Comparison of ENCODE assay signal across 23 cellular contexts in the genomic region with DNA sequence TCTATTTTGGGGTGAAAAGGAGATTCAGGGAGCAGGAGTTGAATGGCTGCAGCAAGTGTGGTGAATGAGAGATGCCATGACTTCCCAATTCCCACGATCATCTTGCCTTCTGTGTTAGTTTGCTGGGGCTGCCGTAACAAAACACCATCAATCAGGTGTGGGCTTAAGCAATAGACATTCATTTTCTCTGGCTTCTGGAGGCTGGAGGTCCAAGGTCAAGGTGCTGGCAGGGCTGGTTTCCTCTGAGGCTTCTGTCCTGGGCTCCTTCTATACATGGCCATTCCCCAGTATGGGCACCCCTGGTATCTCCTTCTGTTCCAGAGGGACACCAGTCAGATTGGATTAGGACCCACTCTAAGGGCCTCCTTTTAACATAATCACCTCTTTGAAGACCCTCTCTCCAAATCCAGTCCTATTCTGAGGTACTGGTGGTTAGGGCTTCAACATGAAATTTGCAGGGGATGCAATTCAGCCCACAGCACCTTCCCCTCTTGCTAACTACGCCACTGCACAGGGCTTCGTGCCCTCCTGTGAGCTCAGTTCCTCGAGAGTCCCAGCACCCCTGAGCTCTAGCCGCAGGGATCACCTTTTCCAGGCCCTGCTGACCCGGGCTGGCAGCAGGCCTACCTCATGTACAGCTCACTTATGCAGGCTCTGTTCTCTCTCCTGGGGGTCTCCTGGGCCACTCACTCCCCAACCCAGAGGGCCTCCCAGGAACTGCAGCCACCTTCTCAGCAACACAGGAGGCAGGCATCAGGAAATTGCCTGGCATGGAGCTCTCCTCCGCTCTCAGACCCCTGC. TPM values are rescaled to one million over a fixed set of nuclear protein-coding genes. Genes with fewer than 3 reads are reported as not detected.
"Had no signal": no experiment of that assay in that cellular context is flagged by ENCODE, and none has a peak within 500 bp of the region (broad histone marks: within the 10 kb centered on the region; RNA-seq: fewer than 3 reads in every experiment).

No MANE protein-coding gene starts in this region.

- H3K4me2 ChIP-seq: KMS-11 had no signal

- H3K4me3 ChIP-seq: cardiac muscle cell had no signal

- H3K36me3 Mint-ChIP-seq: activated naive CD8-positive, alpha-beta T cell had no signal

- H3K4me1 Mint-ChIP-seq: activated B cell treated with CpG ODN at 0.5 μM for 24 hours; activated CD4-positive, alpha-beta T cell treated with anti-CD3 and anti-CD28 coated beads, Interleukin-2, amount 10 ng/mL, durations not matched to agents 24 days and 14 days; activated T-helper 17 cell treated with anti-CD3 and anti-CD28 coated beads, Interleukin-2, amount 50 U/mL, for 72 hours had no signal

- H3K27me3 Mint-ChIP-seq: activated CD4-positive, alpha-beta T cell treated with anti-CD3 and anti-CD28 coated beads, Interleukin-2, amount 10 ng/mL, durations not matched to agents 24 days and 14 days had no signal

- ATAC-seq: activated T-helper 17 cell treated with anti-CD3 and anti-CD28 coated beads, Interleukin-2, amount 50 U/mL, for 72 hours had no signal

- H3K4me3 Mint-ChIP-seq: activated B cell treated with CpG ODN at 0.5 μM for 24 hours; activated CD4-positive, alpha-beta T cell treated with anti-CD3 and anti-CD28 coated beads, Interleukin-2, amount 10 ng/mL, durations not matched to agents 24 days and 14 days; activated naive CD4-positive, alpha-beta T cell treated with anti-CD3 and anti-CD28 coated beads for 36 hours; activated naive CD8-positive, alpha-beta T cell; activated T-helper 17 cell treated with anti-CD3 and anti-CD28 coated beads, Interleukin-2, amount 50 U/mL, for 72 hours; T-helper 1 cell treated with Interleukin-12 subunit alpha and Interleukin-12 subunit beta and Interleukin-4 antibody, amounts not matched to agents 30 μg/mL and 1 μg/mL, for 36 hours had no signal

- H3K9me3 Mint-ChIP-seq: activated B cell treated with CpG ODN at 0.5 μM for 24 hours; activated CD4-positive, alpha-beta T cell treated with anti-CD3 and anti-CD28 coated beads, Interleukin-2, amount 10 ng/mL, durations not matched to agents 24 days and 14 days; activated T-helper 17 cell treated with anti-CD3 and anti-CD28 coated beads, Interleukin-2, amount 50 U/mL, for 72 hours; T-helper 1 cell treated with Interleukin-12 subunit alpha and Interleukin-12 subunit beta and Interleukin-4 antibody, amounts not matched to agents 30 μg/mL and 1 μg/mL, for 36 hours had no signal

- H3K27ac ChIP-seq: brain microvascular endothelial cell, cardiac muscle cell, KMS-11 had no signal

- DNase-seq: activated B cell treated with CpG ODN at 0.5 μM for 24 hours; activated CD4-positive, alpha-beta T cell treated with anti-CD3 and anti-CD28 coated beads for 1 hour; activated CD4-positive, alpha-beta T cell treated with anti-CD3 and anti-CD28 coated beads, Interleukin-2, amount 10 ng/mL, durations not matched to agents 24 days and 14 days; activated CD4-positive, alpha-beta T cell treated with anti-CD3 and anti-CD28 coated beads, Interleukin-2, amount 50 U/mL, for 48 hours; activated gamma-delta T cell; activated naive CD4-positive, alpha-beta T cell treated with anti-CD3 and anti-CD28 coated beads for 36 hours; activated T-cell treated with anti-CD3 and anti-CD28 coated beads for 4 hours; activated T-cell treated with anti-CD3 and anti-CD28 coated beads, Interleukin-2, amount 50 U/mL, for 48 hours; amygdala; brain microvascular endothelial cell; NCI-H1105; NCI-H1436; NCI-H1694 treated with DMSO at 0.1 percent for 48 hours; NCI-H2029 treated with DMSO at 0.1 percent for 48 hours; NCI-H446; NCI-H524; SHP77 treated with DMSO at 0.1 percent for 48 hours had no signal

- H3K27ac Mint-ChIP-seq: activated B cell treated with CpG ODN at 0.5 μM for 24 hours; activated CD4-positive, alpha-beta T cell treated with anti-CD3 and anti-CD28 coated beads, Interleukin-2, amount 10 ng/mL, durations not matched to agents 24 days and 14 days; activated naive CD4-positive, alpha-beta T cell treated with anti-CD3 and anti-CD28 coated beads for 36 hours; activated naive CD8-positive, alpha-beta T cell; activated T-helper 17 cell treated with anti-CD3 and anti-CD28 coated beads, Interleukin-2, amount 50 U/mL, for 72 hours; T-helper 1 cell treated with Interleukin-12 subunit alpha and Interleukin-12 subunit beta and Interleukin-4 antibody, amounts not matched to agents 30 μg/mL and 1 μg/mL, for 36 hours had no signal

- H3K27me3 ChIP-seq: brain microvascular endothelial cell had no signal

- H3K36me3 ChIP-seq: brain microvascular endothelial cell, cardiac muscle cell had no signal

RNA-seq across cellular contexts. Expression of a gene that starts 37.3 kb away (rescaled TPM):
- total RNA-seq: activated B cell treated with CpG ODN at 0.5 μM for 24 hours; activated CD4-positive, alpha-beta T cell treated with anti-CD3 and anti-CD28 coated beads, Interleukin-2, amount 10 ng/mL, durations not matched to agents 24 days and 14 days; activated CD8-positive, alpha-beta memory T cell treated with anti-CD3 and anti-CD28 coated beads for 36 hours; activated naive CD4-positive, alpha-beta T cell treated with anti-CD3 and anti-CD28 coated beads for 36 hours; activated T-helper 17 cell treated with anti-CD3 and anti-CD28 coated beads, Interleukin-2, amount 50 U/mL, for 72 hours had no signal
- polyA plus RNA-seq: cardiac muscle cell had no signal
